Comparison of ENCODE assay signal across 23 cellular contexts in genomic region chr17:34671191-34671590, GRCh38.
"Had no signal": no experiment of that assay in that cellular context is flagged by ENCODE, and none has a peak within 500 bp of the region (broad histone marks: within the 10 kb centered on the region; RNA-seq: fewer than 3 reads in every experiment).

No MANE protein-coding gene starts in this region.

- DNase-seq: activated B cell treated with CpG ODN at 0.5 μM for 24 hours; activated CD4-positive, alpha-beta memory T cell treated with anti-CD3 and anti-CD28 coated beads for 36 hours; activated CD4-positive, alpha-beta T cell treated with anti-CD3 and anti-CD28 coated beads, Interleukin-2, amount 10 ng/mL, durations not matched to agents 24 days and 14 days; activated CD8-positive, alpha-beta T cell treated with anti-CD3 and anti-CD28 coated beads, Interleukin-2, amount 10 ng/mL, durations not matched to agents 7 days and 5 days; activated effector memory CD4-positive, alpha-beta T cell treated with Interleukin-2 at 50 U/mL for 16 hours; activated gamma-delta T cell treated with Interleukin-2 at 50 U/mL for 16 hours; activated naive CD4-positive, alpha-beta T cell treated with Interleukin-2 at 50 U/mL for 16 hours; activated naive CD8-positive, alpha-beta T cell treated with anti-CD3 and anti-CD28 coated beads for 36 hours; activated naive CD8-positive, alpha-beta T cell treated with anti-CD3 and anti-CD28 coated beads, Interleukin-2, amount 50 U/mL, for 24 hours; activated T-cell treated with anti-CD3 and anti-CD28 coated beads, Interleukin-2, amount 50 U/mL, for 4 hours; adrenal gland; amygdala; aorta; central memory CD4-positive, alpha-beta T cell; cerebellar nuclear complex; colonic mucosa; dorsolateral prefrontal cortex; effector memory CD4-positive, alpha-beta T cell; endodermal cell; foreskin fibroblast; T-helper 2 cell had no signal

- H3K27me3 ChIP-seq: adrenal gland, breast epithelium, cardiac muscle cell, colonic mucosa had no signal

- H3K36me3 ChIP-seq: adrenal gland, breast epithelium, cardiac muscle cell, colonic mucosa had no signal

- H3K27ac ChIP-seq: adrenal gland, breast epithelium, cardiac muscle cell, colonic mucosa, dorsolateral prefrontal cortex had no signal

- H3K4me3 ChIP-seq: adrenal gland, breast epithelium, cardiac muscle cell, colonic mucosa, dorsolateral prefrontal cortex had no signal

- H3K9me3 ChIP-seq: adrenal gland, breast epithelium, colonic mucosa had no signal

- H3K4me1 ChIP-seq: adrenal gland, breast epithelium, colonic mucosa had no signal
